In genomic region chrX:12974797-12975669, GRCh38 we compare ENCODE assay signal across 8 cellular contexts. TPM values are rescaled to one million over a fixed set of nuclear protein-coding genes. Genes with fewer than 3 reads are reported as not detected.
DNase-seq lines count a peak whose midpoint lies in the region; TF ChIP-seq lines count a peak whose summit lies in the region.

Gene TMSB4X (plus strand): TSS chrX:12975110.

- peaks cover 25% of the 10 kb centered on the region for H3K36me3 Mint-ChIP-seq in neural crest cell (ENCODE audit: low read depth)

- H3K4me3 ChIP-seq in MM.1S (ENCODE audit: low read length): peak within 1 kb of the TSS; percentile 96
- H3K4me3 ChIP-seq in SJSA1: peak within 1 kb of the TSS; percentile 63
- peak within 1 kb of the TSS; percentile 90 for H3K4me3 ChIP-seq in fibroblast of villous mesenchyme (ENCODE audit: low read depth, low read length)
- peak within 1 kb of the TSS; percentile 83 to 95 (median 92) for H3K4me3 ChIP-seq in subcutaneous abdominal adipose tissue (ENCODE audit: low read depth in 1 of 5, low read length in 5 of 5)

- H3K36me3 ChIP-seq in MM.1S (replicated peaks; ENCODE audit: insufficient read depth, low read length) (no peaks in the 10 kb centered on the region), SJSA1 (peaks cover 33% of the 10 kb centered on the region), subcutaneous abdominal adipose tissue (ENCODE audit: control insufficient read depth in 5 of 5, insufficient read depth in 5 of 5, low read length in 5 of 5) (peaks cover 0 to 5% (median 0%) of the 10 kb centered on the region in 5 donors)

- H3K27me3 ChIP-seq in MM.1S (replicated peaks; ENCODE audit: insufficient read depth, low read length) (no peaks in the 10 kb centered on the region), SJSA1 (replicated peaks) (no peaks in the 10 kb centered on the region), subcutaneous abdominal adipose tissue (ENCODE audit: control insufficient read depth in 5 of 5, insufficient read depth in 4 of 5, low read length in 5 of 5) (peaks cover 0 to 3% (median 0%) of the 10 kb centered on the region in 5 donors)

- no peaks in the 10 kb centered on the region for H3K9me2 ChIP-seq in MM.1S (replicated peaks; ENCODE audit: insufficient read depth, low read length)

- peak within 1 kb of the TSS; percentile 48; the same call in 1 of the 2 replicates for H2AFZ ChIP-seq in MM.1S (ENCODE audit: low read length)

- H3K9me3 ChIP-seq in MM.1S (replicated peaks; ENCODE audit: insufficient read depth, low read length) (no peaks in the 10 kb centered on the region), SJSA1 (replicated peaks) (no peaks in the 10 kb centered on the region), subcutaneous abdominal adipose tissue (ENCODE audit: control insufficient read depth in 5 of 5, low read length in 5 of 5) (peaks cover 0 to 3% (median 0%) of the 10 kb centered on the region in 5 donors)

- DNase-seq in DMS 273 treated with DMSO at 0.1 percent for 48 hours (lab: John Stamatoyannopoulos, UW): peak; percentile 55
- peak; percentile 98 for DNase-seq in GOT3 (lab: John Stamatoyannopoulos, UW)
- DNase-seq in MM.1S: peak; percentile 71
- DNase-seq in SJSA1 (ENCODE audit: low read depth in 1 of 2, low spot score in 2 of 2): peak; percentile 80 to 90
- DNase-seq in activated gamma-delta T cell treated with anti-CD3 and anti-CD28 coated beads, Interleukin-2, amount 50 U/mL, for 16 hours (ENCODE audit: low read depth): peak; percentile 73
- DNase-seq in fibroblast of villous mesenchyme (ENCODE audit: low read depth): peak; percentile 84
- peak; percentile 74 for DNase-seq in neural crest cell (ENCODE audit: low read depth, low spot score)

- no peaks in the 10 kb centered on the region for H4K20me1 ChIP-seq in MM.1S (ENCODE audit: insufficient read depth, low read length)

- peaks cover 14% of the 10 kb centered on the region for H3K79me2 ChIP-seq in MM.1S (ENCODE audit: low read length)

- H3K4me3 Mint-ChIP-seq in neural crest cell: peak within 1 kb of the TSS; percentile 95

- H3K4me1 ChIP-seq in MM.1S (ENCODE audit: low read length) (0 out of 2 replicates have a peak, but pooled peaks cover 17% of the 10 kb centered on the region), SJSA1 (replicated peaks) (peaks cover 33% of the 10 kb centered on the region), subcutaneous abdominal adipose tissue (ENCODE audit: control insufficient read depth in 5 of 5, insufficient read depth in 5 of 5, low read length in 5 of 5) (peaks cover 7 to 52% (median 18%) of the 10 kb centered on the region in 5 donors)

- peaks cover 23% of the 10 kb centered on the region for H3F3A ChIP-seq in MM.1S (ENCODE audit: insufficient read depth, low read length)

- H3K4me2 ChIP-seq in MM.1S (ENCODE audit: low read depth, low read length): peak within 1 kb of the TSS; percentile 57

- H3K9me3 Mint-ChIP-seq in neural crest cell: no peaks in the 10 kb centered on the region

- peaks cover 75% of the 10 kb centered on the region for H3K4me1 Mint-ChIP-seq in neural crest cell

- H3K27ac ChIP-seq in MM.1S (ENCODE audit: low read length) (peak within 1 kb of the TSS; percentile 73), SJSA1 (peak within 1 kb of the TSS; percentile 87), subcutaneous abdominal adipose tissue (ENCODE audit: low read depth, low read length) (peak within 1 kb of the TSS; percentile 87)

- TF ChIP-seq CTCF in MM.1S (IDR thresholded peaks at IDR 0.05; ENCODE audit: low read length) (no peak), fibroblast of villous mesenchyme (IDR thresholded peaks at IDR 0.05; ENCODE audit: insufficient read depth, low read depth, low read length) (no peak), neural crest cell (conservative IDR thresholded peaks at IDR 0.05) (no peak)

- H3K27me3 Mint-ChIP-seq in neural crest cell (ENCODE audit: low read depth): peaks cover 28% of the 10 kb centered on the region

- H3K27ac Mint-ChIP-seq in neural crest cell (ENCODE audit: unreplicated experiment): peak within 1 kb of the TSS; percentile 99

- peak within 1 kb of the TSS; percentile 95 for H3K9ac ChIP-seq in MM.1S (ENCODE audit: low read length)
- peak within 1 kb of the TSS; percentile 63 to 93 (median 87) for H3K9ac ChIP-seq in subcutaneous abdominal adipose tissue (ENCODE audit: low read length in 5 of 5)

RNA-seq across cellular contexts. Expression of gene TMSB4X, which starts in this region (rescaled TPM):
- 4,755 and 8,566 TPM in 2 replicates for total RNA-seq in SJSA1 (2014; rRNA removed; shearing (Covaris generic))
- 7,483 and 8,887 TPM in 2 replicates for total RNA-seq in fibroblast of villous mesenchyme
- 2,548 and 2,664 TPM in 2 replicates for total RNA-seq in neural crest cell

Comparison
In these comparisons a context has a peak if more than half of its experiments do, and no peak if none do; other contexts are left out.
1. Peak in every context shown above with its lines: DNase-seq, H3K4me3 ChIP-seq and H3K27ac ChIP-seq.